In the genomic region with DNA sequence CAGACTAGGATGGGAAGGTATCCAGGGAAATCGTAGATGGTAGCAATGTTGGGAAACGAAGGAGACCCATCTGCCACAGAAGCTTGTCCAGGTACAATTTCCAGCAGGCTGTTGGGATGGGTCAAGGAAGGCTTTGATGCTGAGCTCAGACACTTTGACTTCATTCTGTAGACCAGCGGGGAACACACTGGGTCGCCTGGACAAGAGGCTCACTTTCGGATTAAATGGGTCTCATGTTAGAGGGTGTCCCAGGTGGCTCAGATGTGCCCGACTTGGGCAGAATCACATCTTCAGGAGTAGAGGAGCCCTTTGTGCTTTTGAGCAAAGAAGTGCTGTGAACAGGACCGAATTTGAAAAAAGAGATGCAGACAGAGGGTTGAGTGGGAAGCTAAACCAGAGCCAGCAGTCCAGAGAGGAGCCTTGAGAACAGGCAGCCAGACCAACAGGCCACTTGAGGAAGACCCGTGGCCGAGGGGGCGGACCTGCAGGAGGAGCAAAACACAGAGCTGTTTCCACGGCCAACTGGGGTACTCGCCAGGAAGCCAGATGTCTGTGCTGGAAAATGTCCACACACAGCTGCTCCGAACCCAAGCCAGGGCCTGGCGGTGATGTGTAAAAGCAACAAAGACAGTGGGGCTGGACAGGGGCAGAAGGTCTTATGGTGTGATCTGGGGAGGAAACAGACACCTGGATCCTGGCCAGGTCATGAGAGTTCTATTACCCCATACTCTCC, we compare ENCODE assay signal across 18 cellular contexts.
DNase-seq lines count a peak whose midpoint lies in the region; ATAC-seq and TF ChIP-seq lines count a peak whose summit lies in the region.
"Had no signal": no experiment of that assay in that cellular context is flagged by ENCODE, and none has a peak within 500 bp of the region (broad histone marks: within the 10 kb centered on the region; RNA-seq: fewer than 3 reads in every experiment).

No MANE protein-coding gene starts in this region.

- TF ChIP-seq POLR2A in ovary (IDR thresholded peaks at IDR 0.05): no peak
- TF ChIP-seq POLR2A in uterus (IDR thresholded peaks at IDR 0.05): no peak

- no peak for ATAC-seq in HG03378 (IDR thresholded peaks at IDR 0.05; ENCODE audit: unreplicated experiment)
- ATAC-seq: activated naive CD4-positive, alpha-beta T cell treated with anti-CD3 and anti-CD28 coated beads, Interleukin-2, amount 50 U/mL, for 72 hours; foreskin keratinocyte had no signal

- TF ChIP-seq EP300 in ovary (IDR thresholded peaks at IDR 0.05): no peak

- TF ChIP-seq CTCF in left ventricle myocardium inferior (IDR thresholded peaks at IDR 0.05; ENCODE audit: borderline replicate concordance): no peak
- TF ChIP-seq CTCF in ovary (IDR thresholded peaks at IDR 0.05): no peak
- no peak for TF ChIP-seq CTCF in uterus (IDR thresholded peaks at IDR 0.05)

- H3K27me3 ChIP-seq in left ventricle myocardium inferior (ENCODE audit: low read depth): peaks cover 93% of the 10 kb centered on the region
- no peaks in the 10 kb centered on the region for H3K27me3 ChIP-seq in ovary
- H3K27me3 ChIP-seq in uterus: no peaks in the 10 kb centered on the region
- H3K27me3 ChIP-seq: foreskin keratinocyte had no signal

- H3K4me3 ChIP-seq in left ventricle myocardium inferior: no peak overlapping the region
- H3K4me3 ChIP-seq in ovary: no peak overlapping the region
- H3K4me3 ChIP-seq in uterus: no peak overlapping the region
- H3K4me3 ChIP-seq: thoracic aorta had no signal

- intact Hi-C loops in left ventricle myocardium inferior (cut with micrococcal nuclease) (no loop called here), ovary (cut with DNase I) (no loop called here), uterus (cut with DNase I; ENCODE audit: low total_unique reads) (no loop called here)

- H3K36me3 ChIP-seq in left ventricle myocardium inferior: no peaks in the 10 kb centered on the region
- no peaks in the 10 kb centered on the region for H3K36me3 ChIP-seq in ovary
- no peaks in the 10 kb centered on the region for H3K36me3 ChIP-seq in uterus
- H3K36me3 ChIP-seq: thoracic aorta had no signal

- WGBS in ovary, 3 donors: 20 to 22% (median 21%) methylated on average over 14 of the region's 14 CpGs

- DNase-seq in DMS 273 (lab: John Stamatoyannopoulos, UW; ENCODE audit: unreplicated experiment) (peak; percentile 11), DMS 273 treated with DMSO at 0.1 percent for 48 hours (lab: John Stamatoyannopoulos, UW) (no peak), left ventricle myocardium inferior (peak; percentile 85), ovary (peak; percentile 87 to 96 (median 94)), uterus (peak; percentile 63 to 81), cerebellar nuclear complex (lab: John Stamatoyannopoulos, UW) (no peak)
- no peak for DNase-seq in stimulated activated CD4-positive, alpha-beta T cell treated with anti-CD3 and anti-CD28 coated beads, Interleukin-2, amount 100 ng/mL, for 24 hours
- DNase-seq: activated CD4-positive, alpha-beta T cell treated with anti-CD3 and anti-CD28 coated beads, Interleukin-2, amount 50 U/mL, for 4 hours; activated T-cell treated with anti-CD3 and anti-CD28 coated beads, Interleukin-2, amount 50 U/mL, for 1 hour; DMS79 treated with DMSO at 0.1 percent for 48 hours; effector memory CD4-positive, alpha-beta T cell; foreskin keratinocyte; NCI-H774; stimulated activated CD4-positive, alpha-beta T cell treated with anti-CD3 and anti-CD28 coated beads, Interleukin-4, amount 100 ng/mL, for 4 hours had no signal

- peaks cover under 1% of the 10 kb centered on the region for H3K9me3 ChIP-seq in left ventricle myocardium inferior (replicated peaks)
- no peaks in the 10 kb centered on the region for H3K9me3 ChIP-seq in ovary
- H3K9me3 ChIP-seq in uterus: no peaks in the 10 kb centered on the region
- H3K9me3 ChIP-seq: thoracic aorta had no signal

- H3K27ac ChIP-seq in left ventricle myocardium inferior (replicated peaks) (no peak overlapping the region), ovary (no peak overlapping the region), uterus (no peak overlapping the region)
- H3K27ac ChIP-seq: 22Rv1, foreskin keratinocyte, thoracic aorta had no signal

- H3K4me1 ChIP-seq in left ventricle myocardium inferior (no peaks in the 10 kb centered on the region), ovary (ENCODE audit: insufficient read depth) (peaks cover 15% of the 10 kb centered on the region), uterus (no peaks in the 10 kb centered on the region)
- H3K4me1 ChIP-seq: foreskin keratinocyte had no signal

Comparison
In these comparisons a context has a peak if more than half of its experiments do, and no peak if none do; other contexts are left out.
1. DNase-seq: peak in DMS 273 (single experiment), left ventricle myocardium inferior (single experiment), ovary (5 of 5) and uterus (2 of 2); none in DMS 273 treated with DMSO at 0.1 percent for 48 hours (single experiment), stimulated activated CD4-positive, alpha-beta T cell treated with anti-CD3 and anti-CD28 coated beads, Interleukin-2, amount 100 ng/mL, for 24 hours (0 of 2) and cerebellar nuclear complex (0 of 2).